ENCODE assay signal across 1 cellular context in the genomic region with DNA sequence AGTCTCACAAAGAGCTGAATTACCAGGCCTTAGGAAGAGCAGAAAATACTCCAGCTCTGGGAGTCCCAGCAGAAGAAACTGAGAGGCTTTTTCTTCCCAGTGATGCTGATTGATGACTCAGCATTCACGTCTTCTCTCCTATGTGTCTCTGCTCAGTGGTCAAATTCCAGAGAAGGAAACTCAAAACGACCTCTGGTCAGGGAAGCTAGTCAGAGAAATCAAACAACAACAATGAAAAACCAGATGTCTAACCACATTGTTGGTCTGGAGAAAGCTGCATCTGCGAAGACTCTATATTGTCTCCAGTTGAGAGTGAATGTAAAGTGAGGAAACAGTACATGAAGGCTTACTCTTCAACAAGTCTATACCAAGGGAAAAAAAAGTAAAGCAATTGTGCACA.
TF ChIP-seq lines count a peak whose summit lies in the region.

No MANE protein-coding gene starts in this region.

TF ChIP-seq in HepG2, 621 proteins besides CTCF, POLR2A, EP300 and RAD21 (continued from another document):
- TF ChIP-seq, protein P1, sequence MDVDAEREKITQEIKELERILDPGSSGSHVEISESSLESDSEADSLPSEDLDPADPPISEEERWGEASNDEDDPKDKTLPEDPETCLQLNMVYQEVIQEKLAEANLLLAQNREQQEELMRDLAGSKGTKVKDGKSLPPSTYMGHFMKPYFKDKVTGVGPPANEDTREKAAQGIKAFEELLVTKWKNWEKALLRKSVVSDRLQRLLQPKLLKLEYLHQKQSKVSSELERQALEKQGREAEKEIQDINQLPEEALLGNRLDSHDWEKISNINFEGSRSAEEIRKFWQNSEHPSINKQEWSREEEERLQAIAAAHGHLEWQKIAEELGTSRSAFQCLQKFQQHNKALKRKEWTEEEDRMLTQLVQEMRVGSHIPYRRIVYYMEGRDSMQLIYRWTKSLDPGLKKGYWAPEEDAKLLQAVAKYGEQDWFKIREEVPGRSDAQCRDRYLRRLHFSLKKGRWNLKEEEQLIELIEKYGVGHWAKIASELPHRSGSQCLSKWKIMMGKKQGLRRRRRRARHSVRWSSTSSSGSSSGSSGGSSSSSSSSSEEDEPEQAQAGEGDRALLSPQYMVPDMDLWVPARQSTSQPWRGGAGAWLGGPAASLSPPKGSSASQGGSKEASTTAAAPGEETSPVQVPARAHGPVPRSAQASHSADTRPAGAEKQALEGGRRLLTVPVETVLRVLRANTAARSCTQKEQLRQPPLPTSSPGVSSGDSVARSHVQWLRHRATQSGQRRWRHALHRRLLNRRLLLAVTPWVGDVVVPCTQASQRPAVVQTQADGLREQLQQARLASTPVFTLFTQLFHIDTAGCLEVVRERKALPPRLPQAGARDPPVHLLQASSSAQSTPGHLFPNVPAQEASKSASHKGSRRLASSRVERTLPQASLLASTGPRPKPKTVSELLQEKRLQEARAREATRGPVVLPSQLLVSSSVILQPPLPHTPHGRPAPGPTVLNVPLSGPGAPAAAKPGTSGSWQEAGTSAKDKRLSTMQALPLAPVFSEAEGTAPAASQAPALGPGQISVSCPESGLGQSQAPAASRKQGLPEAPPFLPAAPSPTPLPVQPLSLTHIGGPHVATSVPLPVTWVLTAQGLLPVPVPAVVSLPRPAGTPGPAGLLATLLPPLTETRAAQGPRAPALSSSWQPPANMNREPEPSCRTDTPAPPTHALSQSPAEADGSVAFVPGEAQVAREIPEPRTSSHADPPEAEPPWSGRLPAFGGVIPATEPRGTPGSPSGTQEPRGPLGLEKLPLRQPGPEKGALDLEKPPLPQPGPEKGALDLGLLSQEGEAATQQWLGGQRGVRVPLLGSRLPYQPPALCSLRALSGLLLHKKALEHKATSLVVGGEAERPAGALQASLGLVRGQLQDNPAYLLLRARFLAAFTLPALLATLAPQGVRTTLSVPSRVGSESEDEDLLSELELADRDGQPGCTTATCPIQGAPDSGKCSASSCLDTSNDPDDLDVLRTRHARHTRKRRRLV (CRISPR knock-in tag; IDR thresholded peaks at IDR 0.05), result no peak
